In the genomic region with DNA sequence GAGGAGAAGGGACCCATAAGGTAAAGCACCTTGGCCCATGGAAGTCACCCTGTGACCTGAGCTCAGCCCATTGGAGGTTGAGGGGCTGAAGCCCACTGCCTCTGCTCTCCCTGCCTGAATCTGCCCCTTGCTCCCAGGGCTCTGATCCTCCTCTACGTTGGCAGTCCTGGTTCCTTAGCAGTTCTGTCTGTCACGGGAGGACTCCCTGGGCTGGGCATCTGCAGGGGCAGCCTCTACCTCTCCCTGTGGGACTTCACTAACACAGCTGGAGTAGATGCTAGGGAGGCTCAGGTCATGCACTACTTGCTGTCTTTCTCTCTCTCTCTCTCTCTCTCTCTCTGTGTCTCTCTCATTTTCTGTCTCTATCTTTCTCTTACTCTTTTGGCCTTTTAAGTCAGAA, we compare ENCODE assay signal across 8 cellular contexts. TPM values are rescaled to one million over a fixed set of nuclear protein-coding genes. Genes with fewer than 3 reads are reported as not detected.
DNase-seq lines count a peak whose midpoint lies in the region; ATAC-seq and TF ChIP-seq lines count a peak whose summit lies in the region.

No MANE protein-coding gene starts in this region.

- H3K27ac ChIP-seq in DND-41 (ENCODE audit: low read length) (no peak overlapping the region), ascending aorta (peak overlapping the region; percentile 45 to 53), caudate nucleus (ENCODE audit: low read depth, low read length) (no peak overlapping the region)

- H3K4me1 ChIP-seq in DND-41 (ENCODE audit: insufficient read depth, low read length) (no peaks in the 10 kb centered on the region), ascending aorta (peaks cover 8 to 55% of the 10 kb centered on the region in 2 donors)

- no peaks in the 10 kb centered on the region; the same call in 1 of the 2 replicates for H4K20me1 ChIP-seq in DND-41 (ENCODE audit: insufficient read depth, low read length)

- H3K27ac Mint-ChIP-seq in mesothelial cell of epicardium: no peak overlapping the region
- H3K27ac Mint-ChIP-seq in endothelial cell (ENCODE audit: unreplicated experiment): no peak overlapping the region

- no peaks in the 10 kb centered on the region for H3K27me3 ChIP-seq in DND-41 (ENCODE audit: insufficient read depth, low read length, poor library complexity)
- H3K27me3 ChIP-seq in ascending aorta: no peaks in the 10 kb centered on the region

- no peak overlapping the region for H2AFZ ChIP-seq in DND-41 (ENCODE audit: low read depth, low read length)

- H3K4me3 Mint-ChIP-seq in mesothelial cell of epicardium (no peak overlapping the region), endothelial cell (ENCODE audit: unreplicated experiment) (no peak overlapping the region)

- H3K9me3 ChIP-seq in DND-41 (ENCODE audit: insufficient read depth, low read length, severe bottlenecking) (no peaks in the 10 kb centered on the region), ascending aorta (no peaks in the 10 kb centered on the region)

- DNase-seq in DND-41 (no peak), ascending aorta (ENCODE audit: low spot score in 2 of 2) (no peak), mesothelial cell of epicardium (ENCODE audit: low spot score in 2 of 2, unreplicated experiment in 2 of 2) (no peak), AG08396 (ENCODE audit: low spot score) (no peak), caudate nucleus (lab: John Stamatoyannopoulos, UW) (no peak), endothelial cell (ENCODE audit: low spot score) (no peak)

- H3K79me2 ChIP-seq in DND-41 (ENCODE audit: insufficient read depth, low read length): no peaks in the 10 kb centered on the region

- H3K4me2 ChIP-seq in DND-41 (ENCODE audit: insufficient read depth, low read length): no peak overlapping the region

- H3K36me3 Mint-ChIP-seq in mesothelial cell of epicardium (no peaks in the 10 kb centered on the region), endothelial cell (ENCODE audit: low read depth, unreplicated experiment) (peaks cover 31% of the 10 kb centered on the region)

- no peak overlapping the region for H3K9ac ChIP-seq in DND-41 (ENCODE audit: low read depth, low read length)

- H3K4me3 ChIP-seq in DND-41 (ENCODE audit: low read depth in 1 of 2, low read length in 2 of 2) (no peak overlapping the region), ascending aorta (no peak overlapping the region)

- TF ChIP-seq CTCF in DND-41 (IDR thresholded peaks at IDR 0.05; ENCODE audit: borderline replicate concordance, extremely low read depth, low read length, poor library complexity, severe bottlenecking) (no peak), ascending aorta (IDR thresholded peaks at IDR 0.05) (no peak), mesothelial cell of epicardium (IDR thresholded peaks at IDR 0.05; ENCODE audit: unreplicated experiment) (no peak), endothelial cell (IDR thresholded peaks at IDR 0.05; ENCODE audit: unreplicated experiment) (no peak)

- intact Hi-C loops in ascending aorta (cut with DNase I): no loop called here

- H3K27me3 Mint-ChIP-seq in mesothelial cell of epicardium (ENCODE audit: low read depth) (no peaks in the 10 kb centered on the region), endothelial cell (ENCODE audit: unreplicated experiment) (peaks cover 17% of the 10 kb centered on the region)

- H3K4me1 Mint-ChIP-seq in mesothelial cell of epicardium (peaks cover 34% of the 10 kb centered on the region), endothelial cell (ENCODE audit: unreplicated experiment) (peaks cover 30% of the 10 kb centered on the region)

- H3K36me3 ChIP-seq in DND-41 (ENCODE audit: insufficient read depth, low read length) (no peaks in the 10 kb centered on the region), ascending aorta (no peaks in the 10 kb centered on the region)

- ATAC-seq in DND-41 (ENCODE audit: insufficient read depth, low read depth): 0 out of 3 replicates have a peak, but pooled peaks have one; percentile 10
- ATAC-seq in GM19397 (IDR thresholded peaks at IDR 0.05; ENCODE audit: unreplicated experiment): peak; percentile 32
- ATAC-seq in HG03097 (IDR thresholded peaks at IDR 0.05; ENCODE audit: low FRiP score, unreplicated experiment): peak; percentile 12

- H3K9me3 Mint-ChIP-seq in mesothelial cell of epicardium (no peaks in the 10 kb centered on the region), endothelial cell (ENCODE audit: unreplicated experiment) (no peaks in the 10 kb centered on the region)

RNA-seq across cellular contexts. Expression of gene GYPC, which starts 8.7 kb away (rescaled TPM):
- total RNA-seq in ascending aorta: 94.7 TPM
- total RNA-seq in mesothelial cell of epicardium: 39.4 to 41.4 TPM (median 39.7 TPM) in 3 replicates
- total RNA-seq in endothelial cell (ENCODE audit: unreplicated experiment): 154 TPM

Comparison
In these comparisons a context has a peak if more than half of its experiments do, and no peak if none do; other contexts are left out.
1. H3K27ac ChIP-seq: peak in ascending aorta (2 of 2); none in DND-41 (single experiment) and caudate nucleus (single experiment).
2. Peak in every context shown above with its lines, with median percentiles within 50 percentile points of each other: ATAC-seq.